24 cellular contexts compared by ENCODE assay signal in genomic region chr4:150160473-150160872, GRCh38.
"Had no signal": no experiment of that assay in that cellular context is flagged by ENCODE, and none has a peak within 500 bp of the region (broad histone marks: within the 10 kb centered on the region; RNA-seq: fewer than 3 reads in every experiment).

No MANE protein-coding gene starts in this region.

- H3K4me3 ChIP-seq: dorsolateral prefrontal cortex, ovary, prostate gland, thyroid gland had no signal

- ATAC-seq: activated CD8-positive, alpha-beta T cell treated with anti-CD3 and anti-CD28 coated beads, Interleukin-2, amount 10 ng/mL, durations not matched to agents 7 days and 5 days; effector memory CD8-positive, alpha-beta T cell; foreskin keratinocyte; left lobe of liver; natural killer cell treated with Interleukin-12 subunit alpha and Interleukin-12 subunit beta and Interleukin-15 and Interleukin-18, amount 100 ng/mL, for 72 hours; right cardiac atrium; stimulated activated naive CD8-positive, alpha-beta T cell treated with anti-CD3 and anti-CD28 coated beads, Interleukin-15, Interleukin-2, amounts not matched to agents 100 U/mL and 50 U/mL, for 24 hours had no signal

- DNase-seq: activated CD4-positive, alpha-beta T cell treated with anti-CD3 and anti-CD28 coated beads for 1 hour; activated CD4-positive, alpha-beta T cell treated with anti-CD3 and anti-CD28 coated beads, Interleukin-2, amount 50 U/mL, for 1 hour; activated CD8-positive, alpha-beta T cell treated with anti-CD3 and anti-CD28 coated beads, Interleukin-2, amount 10 ng/mL, durations not matched to agents 7 days and 5 days; activated gamma-delta T cell; anterior cingulate cortex; brain microvascular endothelial cell; caudate nucleus; dorsolateral prefrontal cortex; effector memory CD8-positive, alpha-beta T cell; foreskin keratinocyte; kidney; mammary epithelial cell; ovary; right cardiac atrium; stimulated activated CD4-positive, alpha-beta T cell treated with anti-CD3 and anti-CD28 coated beads, Interleukin-12 subunit alpha, Interleukin-12 subunit beta, amount 100 ng/mL, for 4 hours; stimulated activated CD4-positive, alpha-beta T cell treated with anti-CD3 and anti-CD28 coated beads, Interleukin-4, amount 100 ng/mL, for 4 hours; stimulated activated naive CD8-positive, alpha-beta T cell treated with anti-CD3 and anti-CD28 coated beads, Interleukin-15, Interleukin-2, amounts not matched to agents 100 U/mL and 50 U/mL, for 24 hours; substantia nigra; T-helper 9 cell; thyroid gland had no signal

- FAIRE-seq: kidney had no signal

- H3K9me3 ChIP-seq: neutrophil, ovary, prostate gland, thyroid gland had no signal

- H3K4me1 ChIP-seq: foreskin keratinocyte, prostate gland, thyroid gland had no signal

- H3K27me3 ChIP-seq: brain microvascular endothelial cell, dorsolateral prefrontal cortex, foreskin keratinocyte, neutrophil, ovary, thyroid gland had no signal

- H3K27ac ChIP-seq: brain microvascular endothelial cell, neutrophil, ovary, prostate gland, thyroid gland had no signal

- H3K36me3 ChIP-seq: brain microvascular endothelial cell, neutrophil, ovary, prostate gland, thyroid gland had no signal
